Comparison of ENCODE assay signal across 18 cellular contexts in the genomic region with DNA sequence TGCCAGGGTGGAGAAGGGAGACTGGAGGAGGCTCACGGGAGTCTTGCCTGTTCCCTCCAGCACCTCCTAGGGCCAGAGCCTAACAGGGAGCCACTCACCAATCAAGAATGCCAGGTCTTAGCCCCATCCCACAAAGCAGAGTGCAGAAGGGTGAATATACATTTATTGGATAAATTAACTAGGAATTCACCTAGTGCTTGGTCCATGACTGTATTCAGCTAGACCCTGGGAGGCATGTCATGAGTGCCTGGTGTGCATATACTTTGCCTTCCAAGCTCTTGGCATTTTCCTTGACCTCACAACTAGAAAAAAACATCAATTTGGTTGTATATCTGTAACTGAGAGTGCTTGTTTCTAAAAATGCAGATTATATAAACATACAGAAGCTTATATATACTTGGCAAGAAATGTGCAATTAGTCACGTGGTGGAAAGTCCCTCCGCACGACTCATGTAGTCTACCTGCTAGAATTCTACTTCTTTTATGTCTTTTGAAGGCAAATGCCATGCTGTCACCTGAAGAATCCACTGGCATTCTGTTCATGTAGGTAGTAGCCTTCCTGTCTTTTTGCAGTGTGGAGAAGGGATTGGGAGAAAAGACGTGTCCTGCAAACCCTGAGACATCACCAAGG.
A peak's percentile ranks its signal among the peaks of the same experiment; 100 is the strongest.
DNase-seq lines count a peak whose midpoint lies in the region; ATAC-seq and TF ChIP-seq lines count a peak whose summit lies in the region.
"Had no signal": no experiment of that assay in that cellular context is flagged by ENCODE, and none has a peak within 500 bp of the region (broad histone marks: within the 10 kb centered on the region; RNA-seq: fewer than 3 reads in every experiment).

No MANE protein-coding gene starts in this region.

- H3K27me3 ChIP-seq in mammary epithelial cell (ENCODE audit: insufficient read depth, low read length) = peaks cover 1% of the 10 kb centered on the region
- H3K27me3 ChIP-seq in left lung = no peaks in the 10 kb centered on the region
- no peaks in the 10 kb centered on the region for H3K27me3 ChIP-seq in prostate gland (replicated peaks; ENCODE audit: insufficient read depth)
- H3K27me3 ChIP-seq: SJCRH30 had no signal

- dilution Hi-C loops in mammary epithelial cell (cut with HindIII; ENCODE audit: low sequenced_read_pairs) = no loop called here

- ATAC-seq in left lung = no peak
- ATAC-seq in activated T-helper 17 cell treated with anti-CD3 and anti-CD28 coated beads, Interleukin-2, amount 50 U/mL, for 72 hours (replicated peaks) = no peak
- ATAC-seq: GM12878, GM23338, HCT116 had no signal

- no peak for TF ChIP-seq POLR2A in prostate gland (IDR thresholded peaks at IDR 0.05)

- no peak overlapping the region for H3K4me2 ChIP-seq in mammary epithelial cell (ENCODE audit: insufficient read depth, low read depth, low read length)
- H3K4me2 ChIP-seq: GM23338 had no signal

- in situ Hi-C loops in mammary epithelial cell (cut with MboI; ENCODE audit: low sequenced_read_pairs in 2 of 2) = no loop called here

- H3K27ac ChIP-seq in mammary epithelial cell (ENCODE audit: insufficient read depth, low read depth, low read length) (no peak overlapping the region), left lung (no peak overlapping the region), prostate gland (no peak overlapping the region)
- H3K27ac ChIP-seq: SJCRH30 had no signal

- CTCF ChIA-PET in mammary epithelial cell (lab: Charles Lee; ENCODE audit: low non-redundant PET) = no interaction called here

- H4K20me1 ChIP-seq in mammary epithelial cell (ENCODE audit: insufficient read depth, low read length) = no peaks in the 10 kb centered on the region

- intact Hi-C loops in mammary epithelial cell (cut with micrococcal nuclease) (no loop called here), left lung (cut with DNase I) (no loop called here), prostate gland (cut with DNase I) (no loop called here)

- H3K4me1 ChIP-seq in mammary epithelial cell (ENCODE audit: insufficient read depth, low read length) (no peaks in the 10 kb centered on the region), left lung (no peaks in the 10 kb centered on the region), prostate gland (replicated peaks) (no peaks in the 10 kb centered on the region)
- H3K4me1 ChIP-seq: SJCRH30 had no signal

- H3K27me3 Mint-ChIP-seq in activated T-helper 17 cell treated with anti-CD3 and anti-CD28 coated beads, Interleukin-2, amount 50 U/mL, for 72 hours = no peaks in the 10 kb centered on the region

- H3K4me3 Mint-ChIP-seq in activated T-helper 17 cell treated with anti-CD3 and anti-CD28 coated beads, Interleukin-2, amount 50 U/mL, for 72 hours = no peak overlapping the region
- H3K4me3 Mint-ChIP-seq: GM23338 had no signal

- peaks cover 8% of the 10 kb centered on the region for H3K9me3 Mint-ChIP-seq in activated T-helper 17 cell treated with anti-CD3 and anti-CD28 coated beads, Interleukin-2, amount 50 U/mL, for 72 hours

- 58% methylated on average over 5 of the region's 5 CpGs for WGBS in mammary epithelial cell (ENCODE audit: low coverage, missing lambda C conversion rate)
- WGBS in prostate gland = 53% methylated on average over 5 of the region's 5 CpGs

- H3K4me1 Mint-ChIP-seq in activated T-helper 17 cell treated with anti-CD3 and anti-CD28 coated beads, Interleukin-2, amount 50 U/mL, for 72 hours = no peaks in the 10 kb centered on the region

- no peaks in the 10 kb centered on the region for H3K36me3 Mint-ChIP-seq in activated T-helper 17 cell treated with anti-CD3 and anti-CD28 coated beads, Interleukin-2, amount 50 U/mL, for 72 hours (ENCODE audit: low read depth)

- H3K36me3 ChIP-seq in mammary epithelial cell (ENCODE audit: insufficient read depth, low read length) = no peaks in the 10 kb centered on the region
- H3K36me3 ChIP-seq in left lung = no peaks in the 10 kb centered on the region
- no peaks in the 10 kb centered on the region for H3K36me3 ChIP-seq in prostate gland
- H3K36me3 ChIP-seq: SJCRH30 had no signal

- no peak overlapping the region for H3K27ac Mint-ChIP-seq in activated T-helper 17 cell treated with anti-CD3 and anti-CD28 coated beads, Interleukin-2, amount 50 U/mL, for 72 hours
- H3K27ac Mint-ChIP-seq: GM23338 had no signal

- BruUV-seq in mammary epithelial cell (replicated peaks; lab: Mats Ljungman, UMichigan) = no TSS peak

- DNase-seq in EH (ENCODE audit: low read depth) (peak; percentile 52), HT1080 (ENCODE audit: low read depth) (peak; percentile 4), mammary epithelial cell (peak; percentile 12), renal cortical epithelial cell (ENCODE audit: low read depth) (peak; percentile 35), left lung (no peak), prostate gland (ENCODE audit: low spot score) (no peak)
- DNase-seq: C1 segment of cervical spinal cord, DMS 273 treated with DMSO at 0.1 percent for 48 hours, KBM-7, NCI-H1417 treated with DMSO at 0.1 percent for 48 hours, NCI-H1930, NCI-H2171, NCI-H526, SJCRH30 had no signal

- H3K9ac ChIP-seq in mammary epithelial cell (ENCODE audit: insufficient read depth, low read length) = no peak overlapping the region

- no peak for TF ChIP-seq CTCF in mammary epithelial cell (conservative IDR thresholded peaks at IDR 0.05 in 1 of 2, IDR thresholded peaks at IDR 0.05 in 1 of 2; ENCODE audit: extremely low read depth in 1 of 2, insufficient read depth in 1 of 2, low read depth in 1 of 2, low read length in 2 of 2)
- TF ChIP-seq CTCF in left lung (IDR thresholded peaks at IDR 0.05) = no peak
- no peak for TF ChIP-seq CTCF in prostate gland (IDR thresholded peaks at IDR 0.05)

- H2AFZ ChIP-seq in mammary epithelial cell (ENCODE audit: low read depth, low read length) = no peak overlapping the region
- H2AFZ ChIP-seq: GM23338 had no signal

- H3K9me3 ChIP-seq in mammary epithelial cell (replicated peaks; ENCODE audit: insufficient read depth, low read length) (no peaks in the 10 kb centered on the region), left lung (no peaks in the 10 kb centered on the region), prostate gland (no peaks in the 10 kb centered on the region)
- H3K9me3 ChIP-seq: SJCRH30 had no signal

- H3K79me2 ChIP-seq in mammary epithelial cell (ENCODE audit: insufficient read depth, low read length) = no peaks in the 10 kb centered on the region

- H3K4me3 ChIP-seq in mammary epithelial cell (replicated peaks in 1 of 3; ENCODE audit: insufficient read depth in 1 of 3, low read depth in 2 of 3, low read length in 3 of 3) (no peak overlapping the region), left lung (no peak overlapping the region), prostate gland (no peak overlapping the region)
- H3K4me3 ChIP-seq: GM12878, GM23338, SJCRH30 had no signal

Comparison
In these comparisons a context has a peak if more than half of its experiments do, and no peak if none do; other contexts are left out.
1. DNase-seq: peak in EH (single experiment), HT1080 (single experiment), mammary epithelial cell (single experiment) and renal cortical epithelial cell (single experiment); none in left lung (0 of 2) and prostate gland (single experiment).